Comparison of ENCODE assay signal across 16 cellular contexts in genomic region chr4:79623125-79623905, GRCh38.
DNase-seq lines count a peak whose midpoint lies in the region; ATAC-seq and TF ChIP-seq lines count a peak whose summit lies in the region.
"Had no signal": no experiment of that assay in that cellular context is flagged by ENCODE, and none has a peak within 500 bp of the region (broad histone marks: within the 10 kb centered on the region; RNA-seq: fewer than 3 reads in every experiment).

No MANE protein-coding gene starts in this region.

- no peaks in the 10 kb centered on the region for H3K79me2 ChIP-seq in neural progenitor cell (ENCODE audit: low read depth)

- intact Hi-C loops in vagina (cut with DNase I) = no loop called here

- peak overlapping the region; percentile 82 for H2AFZ ChIP-seq in neural progenitor cell (replicated peaks)

- no peaks in the 10 kb centered on the region for H3F3A ChIP-seq in neural progenitor cell (ENCODE audit: low read depth)

- H3K27me3 ChIP-seq in neural progenitor cell (no peaks in the 10 kb centered on the region), vagina (no peaks in the 10 kb centered on the region)
- H3K27me3 ChIP-seq: neutrophil had no signal

- no peak for TF ChIP-seq POLR2A in vagina (IDR thresholded peaks at IDR 0.05)

- H3K36me3 ChIP-seq in neural progenitor cell = no peaks in the 10 kb centered on the region
- H3K36me3 ChIP-seq in vagina = no peaks in the 10 kb centered on the region
- H3K36me3 ChIP-seq: neutrophil had no signal

- no peak for TF ChIP-seq CTCF in brain (conservative IDR thresholded peaks at IDR 0.05)
- TF ChIP-seq CTCF in neural progenitor cell (IDR thresholded peaks at IDR 0.05) = no peak
- no peak for TF ChIP-seq CTCF in vagina (IDR thresholded peaks at IDR 0.05)

- H3K27me3 Mint-ChIP-seq in brain (no peaks in the 10 kb centered on the region), neural progenitor cell (ENCODE audit: insufficient read depth, low read depth) (no peaks in the 10 kb centered on the region)
- no peaks in the 10 kb centered on the region for H3K27me3 Mint-ChIP-seq in activated naive CD4-positive, alpha-beta T cell treated with anti-CD3 and anti-CD28 coated beads, Interleukin-2, amount 10 ng/mL, durations not matched to agents 7 days and 5 days

- no peak overlapping the region for H3K4me2 ChIP-seq in neural progenitor cell

- H3K36me3 Mint-ChIP-seq in brain (no peaks in the 10 kb centered on the region), neural progenitor cell (no peaks in the 10 kb centered on the region)
- no peaks in the 10 kb centered on the region for H3K36me3 Mint-ChIP-seq in activated naive CD4-positive, alpha-beta T cell treated with anti-CD3 and anti-CD28 coated beads, Interleukin-2, amount 10 ng/mL, durations not matched to agents 7 days and 5 days
- H3K36me3 Mint-ChIP-seq: activated naive CD4-positive, alpha-beta T cell treated with anti-CD3 and anti-CD28 coated beads, Interleukin-2, amount 50 U/mL, for 72 hours had no signal

- H3K27ac ChIP-seq in neural progenitor cell = no peak overlapping the region
- peak overlapping the region; percentile 0 for H3K27ac ChIP-seq in vagina
- H3K27ac ChIP-seq: 22Rv1, neutrophil had no signal

- CTCF ChIA-PET in activated naive CD4-positive, alpha-beta T cell treated with anti-CD3 and anti-CD28 coated beads, Interleukin-2, amount 10 ng/mL, durations not matched to agents 7 days and 5 days (lab: Charles Lee) = no interaction called here

- DNase-seq in NCI-H748 (lab: John Stamatoyannopoulos, UW; ENCODE audit: unreplicated experiment) = peak; percentile 7
- no peak for DNase-seq in NCI-H748 treated with DMSO at 0.1 percent for 48 hours (lab: John Stamatoyannopoulos, UW)
- no peak for DNase-seq in neural progenitor cell (ENCODE audit: low spot score)
- DNase-seq in vagina (ENCODE audit: extremely low spot score in 2 of 2) = no peak
- DNase-seq in activated naive CD4-positive, alpha-beta T cell treated with anti-CD3 and anti-CD28 coated beads, Interleukin-2, amount 10 ng/mL, durations not matched to agents 7 days and 5 days = no peak
- DNase-seq: activated CD4-positive, alpha-beta memory T cell treated with anti-CD3 and anti-CD28 coated beads, Interleukin-2, amount 10 ng/mL, durations not matched to agents 7 days and 5 days; NCI-H1930; stimulated activated CD4-positive, alpha-beta T cell treated with anti-CD3 and anti-CD28 coated beads, Interleukin-2, amount 100 ng/mL, for 24 hours; stimulated activated naive CD4-positive, alpha-beta T cell treated with Interleukin-2 at 50 U/mL for 16 hours had no signal

- H3K27ac Mint-ChIP-seq in brain = peak overlapping the region in 4 of 5 experiments; percentile 16 to 92 (median 46)
- no peak overlapping the region for H3K27ac Mint-ChIP-seq in neural progenitor cell
- no peak overlapping the region for H3K27ac Mint-ChIP-seq in activated naive CD4-positive, alpha-beta T cell treated with anti-CD3 and anti-CD28 coated beads, Interleukin-2, amount 10 ng/mL, durations not matched to agents 7 days and 5 days
- H3K27ac Mint-ChIP-seq: activated CD4-positive, alpha-beta memory T cell treated with anti-CD3 and anti-CD28 coated beads, Interleukin-2, amount 10 ng/mL, durations not matched to agents 7 days and 5 days; activated naive CD4-positive, alpha-beta T cell treated with anti-CD3 and anti-CD28 coated beads, Interleukin-2, amount 50 U/mL, for 72 hours had no signal

- H3K4me3 Mint-ChIP-seq in brain (peak overlapping the region in 2 of 5 experiments; percentile 17 to 62), neural progenitor cell (no peak overlapping the region)
- no peak overlapping the region for H3K4me3 Mint-ChIP-seq in activated naive CD4-positive, alpha-beta T cell treated with anti-CD3 and anti-CD28 coated beads, Interleukin-2, amount 10 ng/mL, durations not matched to agents 7 days and 5 days
- H3K4me3 Mint-ChIP-seq: activated CD4-positive, alpha-beta memory T cell treated with anti-CD3 and anti-CD28 coated beads, Interleukin-2, amount 10 ng/mL, durations not matched to agents 7 days and 5 days had no signal

- no peaks in the 10 kb centered on the region for H3K9me3 ChIP-seq in neural progenitor cell (ENCODE audit: low read depth)
- H3K9me3 ChIP-seq in vagina = no peaks in the 10 kb centered on the region
- H3K9me3 ChIP-seq: neutrophil had no signal

- H3K9me3 Mint-ChIP-seq in brain (peaks cover 0 to 7% (median 0%) of the 10 kb centered on the region in 5 experiments), neural progenitor cell (no peaks in the 10 kb centered on the region)
- no peaks in the 10 kb centered on the region for H3K9me3 Mint-ChIP-seq in activated naive CD4-positive, alpha-beta T cell treated with anti-CD3 and anti-CD28 coated beads, Interleukin-2, amount 10 ng/mL, durations not matched to agents 7 days and 5 days
- H3K9me3 Mint-ChIP-seq: activated CD4-positive, alpha-beta memory T cell treated with anti-CD3 and anti-CD28 coated beads, Interleukin-2, amount 10 ng/mL, durations not matched to agents 7 days and 5 days; activated naive CD4-positive, alpha-beta T cell treated with anti-CD3 and anti-CD28 coated beads, Interleukin-2, amount 50 U/mL, for 72 hours had no signal

- H3K4me1 ChIP-seq in neural progenitor cell = no peaks in the 10 kb centered on the region
- H3K4me1 ChIP-seq in vagina = no peaks in the 10 kb centered on the region

- no peak for ATAC-seq in GM18520 (IDR thresholded peaks at IDR 0.05; ENCODE audit: unreplicated experiment)
- no peak for ATAC-seq in GM21723 (IDR thresholded peaks at IDR 0.05; ENCODE audit: unreplicated experiment)
- ATAC-seq: activated naive CD4-positive, alpha-beta T cell treated with anti-CD3 and anti-CD28 coated beads, Interleukin-2, amount 50 U/mL, for 72 hours; left colon had no signal

- H3K9ac ChIP-seq in neural progenitor cell = no peak overlapping the region

- H4K20me1 ChIP-seq in neural progenitor cell (ENCODE audit: low read depth) = no peaks in the 10 kb centered on the region

- H3K4me1 Mint-ChIP-seq in brain = peaks cover 15% of the 10 kb centered on the region
- H3K4me1 Mint-ChIP-seq in neural progenitor cell = no peaks in the 10 kb centered on the region
- H3K4me1 Mint-ChIP-seq in activated naive CD4-positive, alpha-beta T cell treated with anti-CD3 and anti-CD28 coated beads, Interleukin-2, amount 10 ng/mL, durations not matched to agents 7 days and 5 days = no peaks in the 10 kb centered on the region
- H3K4me1 Mint-ChIP-seq: activated CD4-positive, alpha-beta memory T cell treated with anti-CD3 and anti-CD28 coated beads, Interleukin-2, amount 10 ng/mL, durations not matched to agents 7 days and 5 days had no signal

- H3K4me3 ChIP-seq in neural progenitor cell (no peak overlapping the region), vagina (no peak overlapping the region)

Comparison
In these comparisons a context has a peak if more than half of its experiments do, and no peak if none do; other contexts are left out.
1. H3K27ac Mint-ChIP-seq: peak in brain (4 of 5); none in neural progenitor cell (single experiment) and activated naive CD4-positive, alpha-beta T cell treated with anti-CD3 and anti-CD28 coated beads, Interleukin-2, amount 10 ng/mL, durations not matched to agents 7 days and 5 days (single experiment).